In genomic region chr4:76198411-76199237, GRCh38 we compare ENCODE assay signal across 8 cellular contexts. TPM values are rescaled to one million over a fixed set of nuclear protein-coding genes. Genes with fewer than 3 reads are reported as not detected.
DNase-seq lines count a peak whose midpoint lies in the region; ATAC-seq lines count a peak whose summit lies in the region.

No MANE protein-coding gene starts in this region.

- H3K36me3 Mint-ChIP-seq in activated naive CD4-positive, alpha-beta T cell treated with anti-CD3 and anti-CD28 coated beads, Interleukin-2, amount 10 ng/mL, durations not matched to agents 7 days and 5 days: peaks cover 16% of the 10 kb centered on the region

- no peaks in the 10 kb centered on the region for H3K27me3 Mint-ChIP-seq in activated naive CD4-positive, alpha-beta T cell treated with anti-CD3 and anti-CD28 coated beads, Interleukin-2, amount 10 ng/mL, durations not matched to agents 7 days and 5 days

- H3K27ac ChIP-seq in BLaER1 treated with 17β-estradiol and CSF1 and Interleukin-3, amounts not matched to agents 10 nM and 100 nM: peak overlapping the region; percentile 71 to 92 (median 89)

- no peaks in the 10 kb centered on the region for H3K9me3 Mint-ChIP-seq in activated naive CD4-positive, alpha-beta T cell treated with anti-CD3 and anti-CD28 coated beads, Interleukin-2, amount 10 ng/mL, durations not matched to agents 7 days and 5 days

- H3K4me1 ChIP-seq in BLaER1 treated with 17β-estradiol and CSF1 and Interleukin-3, amounts not matched to agents 10 nM and 100 nM: peaks cover 71 to 99% (median 81%) of the 10 kb centered on the region in 10 experiments

- H3K4me1 Mint-ChIP-seq in activated naive CD4-positive, alpha-beta T cell treated with anti-CD3 and anti-CD28 coated beads, Interleukin-2, amount 10 ng/mL, durations not matched to agents 7 days and 5 days: peaks cover 32% of the 10 kb centered on the region

- no peak overlapping the region for H3K4me3 Mint-ChIP-seq in activated naive CD4-positive, alpha-beta T cell treated with anti-CD3 and anti-CD28 coated beads, Interleukin-2, amount 10 ng/mL, durations not matched to agents 7 days and 5 days

- peak overlapping the region; percentile 81 to 99 (median 91) for H3K4me2 ChIP-seq in BLaER1 treated with 17β-estradiol and CSF1 and Interleukin-3, amounts not matched to agents 10 nM and 100 nM

- intact Hi-C loops in head of caudate nucleus (cut with DNase I): no loop called here

- peaks cover 0 to 7% (median 4%) of the 10 kb centered on the region in 11 experiments; a peak in 12 of 22 replicates for H3K9me3 ChIP-seq in BLaER1 treated with 17β-estradiol and CSF1 and Interleukin-3, amounts not matched to agents 10 nM and 100 nM (replicated peaks in 1 of 11)

- CTCF ChIA-PET in activated naive CD4-positive, alpha-beta T cell treated with anti-CD3 and anti-CD28 coated beads, Interleukin-2, amount 10 ng/mL, durations not matched to agents 7 days and 5 days (lab: Charles Lee): interaction anchor here (1.1 to 3.1 kb wide), 3 partner anchors 9 to 179 kb away, joined by 3 to 11 read pairs (median 4); no protein-coding TSS in a partner anchor

- no peak overlapping the region for H3K27ac Mint-ChIP-seq in activated naive CD4-positive, alpha-beta T cell treated with anti-CD3 and anti-CD28 coated beads, Interleukin-2, amount 10 ng/mL, durations not matched to agents 7 days and 5 days

- H4K20me1 ChIP-seq in BLaER1 treated with 17β-estradiol and CSF1 and Interleukin-3, amounts not matched to agents 10 nM and 100 nM: peaks cover 0 to 34% (median 0%) of the 10 kb centered on the region in 11 experiments; a peak in 9 of 22 replicates

- ATAC-seq in GM18868 (IDR thresholded peaks at IDR 0.05; ENCODE audit: unreplicated experiment) (peak; percentile 50), HG03139 (IDR thresholded peaks at IDR 0.05; ENCODE audit: unreplicated experiment) (peak; percentile 32)

- no peaks in the 10 kb centered on the region for H3K27me3 ChIP-seq in BLaER1 treated with 17β-estradiol and CSF1 and Interleukin-3, amounts not matched to agents 10 nM and 100 nM

- H3K4me3 ChIP-seq in BLaER1 treated with 17β-estradiol and CSF1 and Interleukin-3, amounts not matched to agents 10 nM and 100 nM: peak overlapping the region; percentile 8 to 50 (median 36); a peak in 14 of 20 replicates

- peaks cover 14 to 42% (median 23%) of the 10 kb centered on the region in 11 experiments for H3K36me3 ChIP-seq in BLaER1 treated with 17β-estradiol and CSF1 and Interleukin-3, amounts not matched to agents 10 nM and 100 nM

- H3K9ac ChIP-seq in BLaER1 treated with 17β-estradiol and CSF1 and Interleukin-3, amounts not matched to agents 10 nM and 100 nM: peak overlapping the region; percentile 62 to 80 (median 76)

- peak; percentile 87 for DNase-seq in NCI-H345 treated with DMSO at 0.1 percent for 48 hours (lab: John Stamatoyannopoulos, UW; ENCODE audit: unreplicated experiment)
- peak; percentile 25 for DNase-seq in activated naive CD4-positive, alpha-beta T cell treated with anti-CD3 and anti-CD28 coated beads, Interleukin-2, amount 10 ng/mL, durations not matched to agents 7 days and 5 days
- DNase-seq in head of caudate nucleus: peak in 41 of 42 donors; percentile 17 to 85 (median 58)
- DNase-seq in renal cortical epithelial cell (ENCODE audit: low read depth): peak; percentile 85
- no peak for DNase-seq in cerebellar cortex (ENCODE audit: low spot score)

RNA-seq across cellular contexts. Expression of gene SCARB2, which starts 15.0 kb away (rescaled TPM):
- 180 and 259 TPM in 2 replicates for total RNA-seq in renal cortical epithelial cell

RNA-seq across cellular contexts. Expression of gene NUP54, which starts 50.4 kb away (rescaled TPM):
- 48.6 and 80.7 TPM in 2 replicates for total RNA-seq in renal cortical epithelial cell

RNA-seq across cellular contexts. Expression of gene FAM47E, which starts 52.9 kb away (rescaled TPM):
- 1.0 and 5.7 TPM in 2 replicates for total RNA-seq in renal cortical epithelial cell
